29 cellular contexts compared by ENCODE assay signal in genomic region chr6:25387921-25388320, GRCh38.
A peak's percentile ranks its signal among the peaks of the same experiment; 100 is the strongest.
DNase-seq lines count a peak whose midpoint lies in the region; ATAC-seq and TF ChIP-seq lines count a peak whose summit lies in the region.
"Had no signal": no experiment of that assay in that cellular context is flagged by ENCODE, and none has a peak within 500 bp of the region (broad histone marks: within the 10 kb centered on the region; RNA-seq: fewer than 3 reads in every experiment).

No MANE protein-coding gene starts in this region.

- DNase-seq in OCI-LY7 (ENCODE audit: low spot score) (peak; percentile 89), hepatic stellate cell (ENCODE audit: low spot score) (no peak), vagina (ENCODE audit: extremely low spot score in 2 of 2) (no peak), cardiac septum (ENCODE audit: low spot score) (no peak)
- DNase-seq: 8988T; activated CD8-positive, alpha-beta T cell treated with anti-CD3 and anti-CD28 coated beads for 36 hours; activated naive CD4-positive, alpha-beta T cell treated with anti-CD3 and anti-CD28 coated beads, Interleukin-2, amount 50 U/mL, for 16 hours; amniotic stem cell; CD4-positive, CD25-positive, alpha-beta regulatory T cell; effector CD4-positive, alpha-beta T cell; glutamatergic neuron; HCEC 1CT; left ventricle myocardium superior; midbrain; NCI-H2107; NCI-H774; pancreas; small intestine; stimulated activated CD8-positive, alpha-beta memory T cell treated with anti-CD3 and anti-CD28 coated beads, Interleukin-4, amount 100 ng/mL, for 48 hours; stimulated activated naive CD8-positive, alpha-beta T cell treated with anti-CD3 and anti-CD28 coated beads, Interleukin-15, amount 100 ng/mL, for 72 hours; thyroid gland had no signal

- H3K9ac ChIP-seq in BLaER1 treated with 17β-estradiol and CSF1 and Interleukin-3, amounts not matched to agents 10 nM and 100 nM: no peak overlapping the region

- ATAC-seq in GM19372 (IDR thresholded peaks at IDR 0.05; ENCODE audit: low read depth, unreplicated experiment): peak; percentile 19
- ATAC-seq in HG02885 (IDR thresholded peaks at IDR 0.05; ENCODE audit: poor library complexity, unreplicated experiment): peak; percentile 19
- no peak for ATAC-seq in GM19397 (IDR thresholded peaks at IDR 0.05; ENCODE audit: unreplicated experiment)
- ATAC-seq: activated CD4-positive, CD25-positive, alpha-beta regulatory T cell treated with anti-CD3 and anti-CD28 coated beads, Interleukin-2, amount 50 U/mL, for 24 hours; activated CD8-positive, alpha-beta T cell treated with anti-CD3 and anti-CD28 coated beads for 36 hours; activated T-helper 17 cell treated with anti-CD3 and anti-CD28 coated beads, Interleukin-2, amount 50 U/mL, for 72 hours; left ventricle myocardium superior; pancreas; stimulated activated naive CD8-positive, alpha-beta T cell treated with anti-CD3 and anti-CD28 coated beads, Interleukin-15, amount 100 ng/mL, for 72 hours had no signal

- peak overlapping the region in 9 of 11 experiments; percentile 2 to 51 (median 18); a peak in 11 of 22 replicates for H3K4me2 ChIP-seq in BLaER1 treated with 17β-estradiol and CSF1 and Interleukin-3, amounts not matched to agents 10 nM and 100 nM
- H3K4me2 ChIP-seq in OCI-LY7 (ENCODE audit: low read length): peak overlapping the region; percentile 82

- no peaks in the 10 kb centered on the region for H4K20me1 ChIP-seq in BLaER1 treated with 17β-estradiol and CSF1 and Interleukin-3, amounts not matched to agents 10 nM and 100 nM
- H4K20me1 ChIP-seq in OCI-LY7 (ENCODE audit: insufficient read depth, low read length): no peaks in the 10 kb centered on the region

- H3K79me2 ChIP-seq in OCI-LY7 (ENCODE audit: insufficient read depth, low read depth, low read length): peaks cover 80% of the 10 kb centered on the region

- no peak overlapping the region for H2AFZ ChIP-seq in OCI-LY7 (ENCODE audit: low read length)

- H3K4me3 ChIP-seq in BLaER1 treated with 17β-estradiol and CSF1 and Interleukin-3, amounts not matched to agents 10 nM and 100 nM: no peak overlapping the region
- peak overlapping the region; percentile 60 for H3K4me3 ChIP-seq in OCI-LY7 (ENCODE audit: low read depth, low read length, poor library complexity, severe bottlenecking)
- H3K4me3 ChIP-seq in vagina: no peak overlapping the region
- H3K4me3 ChIP-seq: pancreas, SK-N-MC, thyroid gland had no signal

- TF ChIP-seq POLR2A in vagina (IDR thresholded peaks at IDR 0.05): no peak

- no peaks in the 10 kb centered on the region for H3K9me2 ChIP-seq in OCI-LY7 (ENCODE audit: insufficient read depth, low read length)

- TF ChIP-seq CTCF in OCI-LY7 (conservative IDR thresholded peaks at IDR 0.05; ENCODE audit: low read length) (no peak), vagina (IDR thresholded peaks at IDR 0.05) (no peak)

- intact Hi-C loops in OCI-LY7 (cut with micrococcal nuclease; ENCODE audit: unreplicated experiment): loop anchor here (1.0 to 10.0 kb wide), 10 partner anchors 11 to 1757 kb away; partner anchors contain the start of gene CARMIL1
- intact Hi-C loops in vagina (cut with DNase I): no loop called here
- intact Hi-C loops in cardiac septum (cut with DNase I): loop anchor here (5.0 kb wide), 1 partner anchor 99 kb away; no protein-coding TSS in a partner anchor

- peaks cover 0 to 2% (median 0%) of the 10 kb centered on the region in 11 experiments; a peak in 1 of 22 replicates for H3K36me3 ChIP-seq in BLaER1 treated with 17β-estradiol and CSF1 and Interleukin-3, amounts not matched to agents 10 nM and 100 nM
- H3K36me3 ChIP-seq in OCI-LY7 (ENCODE audit: insufficient read depth, low read length) (peaks cover under 1% of the 10 kb centered on the region; the same call in 1 of the 2 replicates), vagina (no peaks in the 10 kb centered on the region)
- H3K36me3 ChIP-seq: pancreas, thyroid gland had no signal

- POLR2A ChIA-PET in OCI-LY7 (lab: Charles Lee): interaction anchor here (0.6 to 13.5 kb wide), 11 partner anchors 12 to 771 kb away, joined by 3 to 233 read pairs (median 4); partner anchors contain the start of gene CARMIL1

- H3K9me3 ChIP-seq in BLaER1 treated with 17β-estradiol and CSF1 and Interleukin-3, amounts not matched to agents 10 nM and 100 nM (replicated peaks in 1 of 11): peaks cover under 1 to 7% (median 1%) of the 10 kb centered on the region in 11 experiments; a peak in 14 of 22 replicates
- H3K9me3 ChIP-seq in OCI-LY7 (ENCODE audit: low read length) (0 out of 2 replicates have a peak, but pooled peaks cover 1% of the 10 kb centered on the region), vagina (no peaks in the 10 kb centered on the region)
- H3K9me3 ChIP-seq: pancreas, thyroid gland had no signal

- no peak overlapping the region for H3K27ac ChIP-seq in BLaER1 treated with 17β-estradiol and CSF1 and Interleukin-3, amounts not matched to agents 10 nM and 100 nM
- H3K27ac ChIP-seq in OCI-LY7 (ENCODE audit: low read depth, low read length, poor library complexity, severe bottlenecking) (peak overlapping the region; percentile 99), vagina (no peak overlapping the region)
- H3K27ac ChIP-seq: epithelial cell of prostate, pancreas, thyroid gland had no signal

- CTCF ChIA-PET in OCI-LY7 (lab: Charles Lee; ENCODE audit: unreplicated experiment): interaction anchor here (0.6 to 1.3 kb wide), 5 partner anchors 10 to 122 kb away, joined by 3 to 6 read pairs (median 4); no protein-coding TSS in a partner anchor

- H3K4me1 ChIP-seq in BLaER1 treated with 17β-estradiol and CSF1 and Interleukin-3, amounts not matched to agents 10 nM and 100 nM: peaks cover 0 to 19% (median 12%) of the 10 kb centered on the region in 10 experiments; a peak in 13 of 20 replicates
- H3K4me1 ChIP-seq in OCI-LY7 (ENCODE audit: insufficient read depth, low read length, poor library complexity, severe bottlenecking) (peaks cover 97% of the 10 kb centered on the region), vagina (no peaks in the 10 kb centered on the region)
- H3K4me1 ChIP-seq: pancreas had no signal

- no peaks in the 10 kb centered on the region for H3K27me3 ChIP-seq in BLaER1 treated with 17β-estradiol and CSF1 and Interleukin-3, amounts not matched to agents 10 nM and 100 nM
- no peaks in the 10 kb centered on the region for H3K27me3 ChIP-seq in vagina
- H3K27me3 ChIP-seq: pancreas, thyroid gland had no signal

- BruUV-seq in OCI-LY7 (replicated peaks; lab: Mats Ljungman, UMichigan): TSS peak; percentile 52
